19 cellular contexts compared by ENCODE assay signal in the genomic region with DNA sequence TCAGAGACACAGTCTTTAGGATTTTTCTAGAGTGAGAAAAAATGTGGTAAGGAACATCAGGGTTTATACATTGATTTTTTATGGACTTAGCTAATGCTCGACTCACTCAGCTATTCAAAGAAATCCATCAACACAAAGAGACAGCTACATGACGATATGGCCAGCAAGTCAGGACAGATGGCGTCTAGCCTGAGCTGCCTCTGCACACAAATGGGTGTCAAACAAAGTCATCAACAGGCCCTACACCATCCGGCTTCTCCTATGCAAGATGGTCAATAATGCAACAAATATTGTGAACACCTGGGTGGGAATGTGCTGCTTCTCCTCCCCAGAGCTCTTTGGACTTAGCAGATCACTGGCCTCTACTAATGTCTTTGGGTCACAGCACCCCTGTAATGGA. TPM values are rescaled to one million over a fixed set of nuclear protein-coding genes. Genes with fewer than 3 reads are reported as not detected.
DNase-seq lines count a peak whose midpoint lies in the region; ATAC-seq and TF ChIP-seq lines count a peak whose summit lies in the region.
"Had no signal": no experiment of that assay in that cellular context is flagged by ENCODE, and none has a peak within 500 bp of the region (broad histone marks: within the 10 kb centered on the region; RNA-seq: fewer than 3 reads in every experiment).

No MANE protein-coding gene starts in this region.

- H3K36me3 ChIP-seq in breast epithelium, result no peaks in the 10 kb centered on the region
- H3K36me3 ChIP-seq: BLaER1 had no signal

- intact Hi-C loops in breast epithelium (cut with DNase I; ENCODE audit: low total_unique reads), result no loop called here

- H3K4me3 ChIP-seq in breast epithelium, result no peak overlapping the region
- H3K4me3 ChIP-seq: BLaER1 had no signal

- H3K27ac ChIP-seq in angular gyrus (ENCODE audit: low read depth, low read length), result peak overlapping the region; percentile 22
- no peak overlapping the region for H3K27ac ChIP-seq in breast epithelium
- H3K27ac ChIP-seq: BLaER1 had no signal

- DNase-seq in NCI-H1694 treated with DMSO at 0.1 percent for 48 hours (lab: John Stamatoyannopoulos, UW) (peak; percentile 59), NCI-H446 treated with DMSO at 0.1 percent for 48 hours (lab: John Stamatoyannopoulos, UW) (peak; percentile 63), retina (peak; percentile 21), breast epithelium (ENCODE audit: low spot score in 2 of 2) (no peak), NCI-H345 treated with DMSO at 0.1 percent for 48 hours (lab: John Stamatoyannopoulos, UW; ENCODE audit: unreplicated experiment) (no peak)
- DNase-seq: ACHN; CD4-positive, alpha-beta T cell; NCI-H1105; NCI-H187 treated with DMSO at 0.1 percent for 48 hours; NCI-H748 treated with DMSO at 0.1 percent for 48 hours; SIG-M5 had no signal

- no peaks in the 10 kb centered on the region for H3K4me1 ChIP-seq in breast epithelium
- H3K4me1 ChIP-seq: BLaER1 had no signal

- H3K9me3 ChIP-seq in breast epithelium, result no peaks in the 10 kb centered on the region
- H3K9me3 ChIP-seq: BLaER1 had no signal

- no peak for TF ChIP-seq CTCF in breast epithelium (IDR thresholded peaks at IDR 0.05)

- ATAC-seq in HG03442 (IDR thresholded peaks at IDR 0.05; ENCODE audit: unreplicated experiment), result no peak
- ATAC-seq: HCT116, Panc1, SK-N-SH treated with all-trans-retinoic acid at 6 μM for 48 hours had no signal

- TF ChIP-seq POLR2A in breast epithelium (IDR thresholded peaks at IDR 0.05), result no peak

- no peaks in the 10 kb centered on the region for H3K27me3 ChIP-seq in breast epithelium
- H3K27me3 ChIP-seq: BLaER1 had no signal

RNA-seq across cellular contexts. Expression of gene ERICH3, which starts 13.3 kb away (rescaled TPM):
- total RNA-seq in breast epithelium, result 1 to 10 TPM in 1 of 3 donors, under 1 TPM in 2; under 0.01 to 2.0 (median 0.29) TPM
- total RNA-seq: CD4-positive, alpha-beta T cell; G401; H1 had no signal

RNA-seq across cellular contexts. Expression of gene CRYZ, which starts 45.9 kb away (rescaled TPM):
- total RNA-seq in breast epithelium, result 10 to 100 TPM; 17.8 to 40.1 (median 38.0) TPM

RNA-seq across cellular contexts. Expression of gene TYW3, which starts 46.0 kb away (rescaled TPM):
- total RNA-seq in breast epithelium, result 10 to 100 TPM; 15.5 to 17.9 (median 16.1) TPM

Comparison
In these comparisons a context has a peak if more than half of its experiments do, and no peak if none do; other contexts are left out.
1. DNase-seq: peak in NCI-H1694 treated with DMSO at 0.1 percent for 48 hours (single experiment), NCI-H446 treated with DMSO at 0.1 percent for 48 hours (single experiment) and retina (single experiment); none in breast epithelium (0 of 2) and NCI-H345 treated with DMSO at 0.1 percent for 48 hours (single experiment).